ENCODE assay signal across 23 cellular contexts in the genomic region with DNA sequence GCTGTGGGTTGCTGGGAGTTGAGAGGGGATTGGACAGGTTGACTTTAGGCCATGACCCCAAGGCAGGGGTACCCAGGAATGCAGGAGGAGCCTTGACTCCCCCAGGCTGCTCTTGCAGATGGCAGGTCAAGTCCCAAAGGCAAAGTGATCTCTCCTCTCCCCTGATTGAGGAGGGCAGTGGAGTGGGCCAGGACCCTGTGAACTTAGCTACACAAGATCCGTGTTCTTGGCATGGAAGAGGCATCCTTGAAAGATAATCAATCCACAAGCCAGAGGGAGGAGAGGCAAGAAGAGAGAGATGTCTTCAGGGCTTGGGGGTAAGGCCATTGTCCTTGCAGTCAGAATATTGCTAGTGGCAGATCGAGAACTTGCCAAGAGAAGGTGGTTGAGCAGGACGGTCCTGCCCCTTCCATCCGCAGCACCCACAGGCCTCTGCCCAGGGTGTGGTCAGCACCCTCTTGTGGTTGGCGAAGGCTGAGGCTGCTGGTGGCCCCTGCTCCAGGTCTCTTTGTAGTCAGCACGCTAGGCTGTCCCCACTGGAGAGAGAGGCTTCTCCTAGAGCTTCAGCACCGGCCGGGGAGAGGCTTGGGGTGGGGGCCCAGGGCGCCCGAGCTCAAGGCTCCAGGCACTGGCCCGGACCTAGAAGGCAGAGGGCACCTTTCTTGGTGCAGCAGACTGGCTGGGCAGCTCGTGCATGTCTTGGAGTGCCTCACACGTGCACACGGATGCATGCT. TPM values are rescaled to one million over a fixed set of nuclear protein-coding genes. Genes with fewer than 3 reads are reported as not detected.
DNase-seq lines count a peak whose midpoint lies in the region; ATAC-seq and TF ChIP-seq lines count a peak whose summit lies in the region.
"Had no signal": no experiment of that assay in that cellular context is flagged by ENCODE, and none has a peak within 500 bp of the region (broad histone marks: within the 10 kb centered on the region; RNA-seq: fewer than 3 reads in every experiment).

No MANE protein-coding gene starts in this region.

- TF ChIP-seq CTCF in WTC11 (IDR thresholded peaks at IDR 0.05) = no peak
- no peak for TF ChIP-seq CTCF in left lung (IDR thresholded peaks at IDR 0.05)
- no peak for TF ChIP-seq CTCF in spleen (IDR thresholded peaks at IDR 0.05 in 8 of 11, conservative IDR thresholded peaks at IDR 0.05 in 3 of 11)

- H3K36me3 ChIP-seq in left lung = no peaks in the 10 kb centered on the region
- H3K36me3 ChIP-seq in spleen = no peaks in the 10 kb centered on the region

- no peaks in the 10 kb centered on the region for H3K9me3 Mint-ChIP-seq in activated naive CD8-positive, alpha-beta T cell treated with anti-CD3 and anti-CD28 coated beads, Interleukin-2, amount 50 U/mL, for 24 hours
- no peaks in the 10 kb centered on the region for H3K9me3 Mint-ChIP-seq in activated naive CD8-positive, alpha-beta T cell treated with anti-CD3 and anti-CD28 coated beads for 36 hours
- no peaks in the 10 kb centered on the region for H3K9me3 Mint-ChIP-seq in WTC11
- H3K9me3 Mint-ChIP-seq: CD8-positive, alpha-beta T cell had no signal

- no peaks in the 10 kb centered on the region for H3K27me3 ChIP-seq in left lung
- no peaks in the 10 kb centered on the region for H3K27me3 ChIP-seq in spleen (replicated peaks in 1 of 7)

- no peak for TF ChIP-seq POLR2A in spleen (IDR thresholded peaks at IDR 0.05)

- ATAC-seq in activated naive CD8-positive, alpha-beta T cell treated with anti-CD3 and anti-CD28 coated beads, Interleukin-2, amount 50 U/mL, for 24 hours = peak; percentile 8
- ATAC-seq in WTC11 (peak; percentile 47), left lung (no peak), HG03135 (IDR thresholded peaks at IDR 0.05; ENCODE audit: unreplicated experiment) (no peak)
- ATAC-seq: CD8-positive, alpha-beta T cell had no signal

- DNase-seq in activated naive CD8-positive, alpha-beta T cell treated with anti-CD3 and anti-CD28 coated beads, Interleukin-2, amount 50 U/mL, for 24 hours = no peak
- no peak for DNase-seq in activated naive CD8-positive, alpha-beta T cell treated with anti-CD3 and anti-CD28 coated beads for 36 hours
- no peak for DNase-seq in WTC11 (ENCODE audit: low spot score)
- DNase-seq in left lung = peak; percentile 10 to 67
- DNase-seq in spleen = peak; percentile 67
- no peak for DNase-seq in stimulated activated CD4-positive, alpha-beta T cell treated with anti-CD3 and anti-CD28 coated beads, Interleukin-1b, Interleukin-23, amount 100 ng/mL, for 48 hours
- no peak for DNase-seq in T-helper 9 cell
- DNase-seq: AML-193; CD8-positive, alpha-beta T cell; DND-41; HCEC 1CT; KBM-7; NCI-H1105; NCI-H146; NCI-H2029 treated with DMSO at 0.1 percent for 48 hours; NCI-H226; NCI-H510A treated with DMSO at 0.1 percent for 48 hours; NCI-H748 treated with DMSO at 0.1 percent for 48 hours; SHP77 treated with DMSO at 0.1 percent for 48 hours had no signal

- H3K4me3 Mint-ChIP-seq in activated naive CD8-positive, alpha-beta T cell treated with anti-CD3 and anti-CD28 coated beads, Interleukin-2, amount 50 U/mL, for 24 hours = no peak overlapping the region
- no peak overlapping the region for H3K4me3 Mint-ChIP-seq in activated naive CD8-positive, alpha-beta T cell treated with anti-CD3 and anti-CD28 coated beads for 36 hours
- H3K4me3 Mint-ChIP-seq in WTC11 = no peak overlapping the region
- H3K4me3 Mint-ChIP-seq: CD8-positive, alpha-beta T cell had no signal

- CTCF ChIA-PET in WTC11 (lab: Charles Lee) = interaction anchor here (0.8 to 6.4 kb wide), 6 partner anchors 12 to 193 kb away, joined by 3 to 48 read pairs (median 4); no protein-coding TSS in a partner anchor

- H3K27ac ChIP-seq in left lung = no peak overlapping the region
- H3K27ac ChIP-seq in spleen = no peak overlapping the region
- H3K27ac ChIP-seq: RWPE1 had no signal

- H3K4me3 ChIP-seq in left lung (no peak overlapping the region), spleen (no peak overlapping the region)

- H3K4me1 ChIP-seq in left lung (no peaks in the 10 kb centered on the region), spleen (no peaks in the 10 kb centered on the region)

- H3K27ac Mint-ChIP-seq in activated naive CD8-positive, alpha-beta T cell treated with anti-CD3 and anti-CD28 coated beads, Interleukin-2, amount 50 U/mL, for 24 hours = no peak overlapping the region
- H3K27ac Mint-ChIP-seq in activated naive CD8-positive, alpha-beta T cell treated with anti-CD3 and anti-CD28 coated beads for 36 hours = no peak overlapping the region
- no peak overlapping the region for H3K27ac Mint-ChIP-seq in WTC11
- H3K27ac Mint-ChIP-seq: CD8-positive, alpha-beta T cell had no signal

- intact Hi-C loops in left lung (cut with DNase I) (no loop called here), spleen (cut with DNase I; ENCODE audit: low total_unique reads) (no loop called here)

- POLR2A ChIA-PET in WTC11 (lab: Charles Lee) = no interaction called here

- H3K27me3 Mint-ChIP-seq in activated naive CD8-positive, alpha-beta T cell treated with anti-CD3 and anti-CD28 coated beads, Interleukin-2, amount 50 U/mL, for 24 hours = no peaks in the 10 kb centered on the region
- no peaks in the 10 kb centered on the region for H3K27me3 Mint-ChIP-seq in activated naive CD8-positive, alpha-beta T cell treated with anti-CD3 and anti-CD28 coated beads for 36 hours
- no peaks in the 10 kb centered on the region for H3K27me3 Mint-ChIP-seq in WTC11 (ENCODE audit: low read depth)

- no peaks in the 10 kb centered on the region for H3K36me3 Mint-ChIP-seq in activated naive CD8-positive, alpha-beta T cell treated with anti-CD3 and anti-CD28 coated beads, Interleukin-2, amount 50 U/mL, for 24 hours (ENCODE audit: low read depth)
- H3K36me3 Mint-ChIP-seq in activated naive CD8-positive, alpha-beta T cell treated with anti-CD3 and anti-CD28 coated beads for 36 hours = no peaks in the 10 kb centered on the region
- no peaks in the 10 kb centered on the region for H3K36me3 Mint-ChIP-seq in WTC11
- H3K36me3 Mint-ChIP-seq: CD8-positive, alpha-beta T cell had no signal

- 88 to 95% (median 90%) methylated on average over 11 to 14 of the region's 14 CpGs for WGBS in spleen, 5 donors

- H3K4me1 Mint-ChIP-seq in activated naive CD8-positive, alpha-beta T cell treated with anti-CD3 and anti-CD28 coated beads, Interleukin-2, amount 50 U/mL, for 24 hours = no peaks in the 10 kb centered on the region
- no peaks in the 10 kb centered on the region for H3K4me1 Mint-ChIP-seq in activated naive CD8-positive, alpha-beta T cell treated with anti-CD3 and anti-CD28 coated beads for 36 hours
- H3K4me1 Mint-ChIP-seq in WTC11 = no peaks in the 10 kb centered on the region

- H3K9me3 ChIP-seq in left lung (no peaks in the 10 kb centered on the region), spleen (no peaks in the 10 kb centered on the region)

TF ChIP-seq in WTC11, 78 proteins besides CTCF, POLR2A, EP300 and RAD21 (continues in another document):
- TF ChIP-seq IRF1 (CRISPR knock-in tag; IDR thresholded peaks at IDR 0.05) (no peak), NR3C1 (CRISPR knock-in tag; conservative IDR thresholded peaks at IDR 0.05; ENCODE audit: low read depth) (no peak), ZNF121 (CRISPR knock-in tag; IDR thresholded peaks at IDR 0.05) (no peak), GRHL2 (CRISPR knock-in tag; IDR thresholded peaks at IDR 0.05; ENCODE audit: insufficient replicate concordance, severe bottlenecking) (no peak), AFF4 (CRISPR knock-in tag; IDR thresholded peaks at IDR 0.05; ENCODE audit: borderline replicate concordance) (no peak), TCF7 (CRISPR knock-in tag; IDR thresholded peaks at IDR 0.05; ENCODE audit: low read depth) (no peak), EMX1 (CRISPR knock-in tag; IDR thresholded peaks at IDR 0.05) (no peak), MAX (CRISPR knock-in tag; IDR thresholded peaks at IDR 0.05) (no peak)

RNA-seq across cellular contexts. Expression of gene KCNC1, which starts 45.4 kb away (rescaled TPM):
- not detected for total RNA-seq in activated naive CD8-positive, alpha-beta T cell treated with anti-CD3 and anti-CD28 coated beads for 36 hours
- 0.09 to 0.21 TPM (median 0.20 TPM) in 3 replicates for total RNA-seq in WTC11 (2021)
- not detected for total RNA-seq in left lung
- not detected for total RNA-seq in spleen
- polyA plus RNA-seq in spleen = not detected
- total RNA-seq: A172; CD8-positive, alpha-beta T cell had no signal
- polyA plus RNA-seq: AG04450 had no signal

Comparison
In these comparisons a context has a peak if more than half of its experiments do, and no peak if none do; other contexts are left out.
1. ATAC-seq: peak in activated naive CD8-positive, alpha-beta T cell treated with anti-CD3 and anti-CD28 coated beads, Interleukin-2, amount 50 U/mL, for 24 hours (single experiment) and WTC11 (single experiment); none in left lung (single experiment) and HG03135 (single experiment).
2. DNase-seq: peak in left lung (2 of 2) and spleen (single experiment); none in activated naive CD8-positive, alpha-beta T cell treated with anti-CD3 and anti-CD28 coated beads, Interleukin-2, amount 50 U/mL, for 24 hours (single experiment), activated naive CD8-positive, alpha-beta T cell treated with anti-CD3 and anti-CD28 coated beads for 36 hours (single experiment), WTC11 (single experiment), stimulated activated CD4-positive, alpha-beta T cell treated with anti-CD3 and anti-CD28 coated beads, Interleukin-1b, Interleukin-23, amount 100 ng/mL, for 48 hours (single experiment) and T-helper 9 cell (single experiment).